ENCODE assay signal across 1 cellular context in the genomic region with DNA sequence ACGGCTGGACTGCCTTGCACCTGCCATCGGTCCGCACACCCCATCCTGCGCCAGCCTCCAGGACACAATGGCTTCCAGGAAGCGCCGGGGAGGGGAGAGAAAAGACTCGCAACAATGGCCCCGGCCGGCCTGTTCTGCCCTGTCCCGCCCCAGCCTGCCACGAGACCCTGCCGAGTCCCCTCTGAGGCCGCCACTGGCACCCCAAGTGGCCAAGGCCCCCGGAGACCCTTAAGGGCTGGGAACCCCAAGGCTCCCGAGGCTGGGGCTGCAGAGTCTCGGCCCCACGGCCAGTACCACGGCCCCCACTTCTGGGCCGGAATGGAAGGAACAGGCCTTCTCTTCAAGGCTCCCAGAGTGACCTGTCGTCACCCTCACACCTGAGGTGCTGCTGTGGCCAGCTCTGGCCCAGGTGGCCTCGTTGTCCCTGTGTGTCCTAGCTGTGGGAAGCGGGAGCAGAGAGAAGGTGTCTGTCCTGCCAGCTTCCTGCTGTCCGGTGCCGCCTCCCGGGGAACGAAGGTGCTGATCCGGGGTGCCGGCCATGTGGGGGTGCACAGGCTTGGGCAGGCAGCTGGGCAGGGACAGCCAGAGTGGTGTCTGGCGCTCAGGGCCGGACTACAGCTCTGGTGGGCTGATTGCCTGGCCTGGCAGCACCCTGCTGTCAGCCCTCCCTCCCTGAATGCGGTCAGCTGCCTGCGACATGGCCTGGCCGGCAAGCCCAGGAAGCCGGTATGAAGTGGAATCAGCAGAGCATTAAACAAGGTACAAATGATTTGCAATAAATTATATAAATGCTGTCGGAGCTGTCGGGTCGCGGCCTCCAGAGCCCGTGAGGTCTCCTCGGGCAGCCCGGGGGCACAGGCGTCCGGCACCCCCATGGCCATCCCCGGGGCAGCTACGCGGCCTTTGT.
TF ChIP-seq lines count a peak whose summit lies in the region.

No MANE protein-coding gene starts in this region.

TF ChIP-seq in Ishikawa, 13 proteins besides CTCF, POLR2A, EP300 and RAD21:
- no peak for TF ChIP-seq TAF1 (IDR thresholded peaks at IDR 0.05; ENCODE audit: low read depth)
- TF ChIP-seq, protein P1, sequence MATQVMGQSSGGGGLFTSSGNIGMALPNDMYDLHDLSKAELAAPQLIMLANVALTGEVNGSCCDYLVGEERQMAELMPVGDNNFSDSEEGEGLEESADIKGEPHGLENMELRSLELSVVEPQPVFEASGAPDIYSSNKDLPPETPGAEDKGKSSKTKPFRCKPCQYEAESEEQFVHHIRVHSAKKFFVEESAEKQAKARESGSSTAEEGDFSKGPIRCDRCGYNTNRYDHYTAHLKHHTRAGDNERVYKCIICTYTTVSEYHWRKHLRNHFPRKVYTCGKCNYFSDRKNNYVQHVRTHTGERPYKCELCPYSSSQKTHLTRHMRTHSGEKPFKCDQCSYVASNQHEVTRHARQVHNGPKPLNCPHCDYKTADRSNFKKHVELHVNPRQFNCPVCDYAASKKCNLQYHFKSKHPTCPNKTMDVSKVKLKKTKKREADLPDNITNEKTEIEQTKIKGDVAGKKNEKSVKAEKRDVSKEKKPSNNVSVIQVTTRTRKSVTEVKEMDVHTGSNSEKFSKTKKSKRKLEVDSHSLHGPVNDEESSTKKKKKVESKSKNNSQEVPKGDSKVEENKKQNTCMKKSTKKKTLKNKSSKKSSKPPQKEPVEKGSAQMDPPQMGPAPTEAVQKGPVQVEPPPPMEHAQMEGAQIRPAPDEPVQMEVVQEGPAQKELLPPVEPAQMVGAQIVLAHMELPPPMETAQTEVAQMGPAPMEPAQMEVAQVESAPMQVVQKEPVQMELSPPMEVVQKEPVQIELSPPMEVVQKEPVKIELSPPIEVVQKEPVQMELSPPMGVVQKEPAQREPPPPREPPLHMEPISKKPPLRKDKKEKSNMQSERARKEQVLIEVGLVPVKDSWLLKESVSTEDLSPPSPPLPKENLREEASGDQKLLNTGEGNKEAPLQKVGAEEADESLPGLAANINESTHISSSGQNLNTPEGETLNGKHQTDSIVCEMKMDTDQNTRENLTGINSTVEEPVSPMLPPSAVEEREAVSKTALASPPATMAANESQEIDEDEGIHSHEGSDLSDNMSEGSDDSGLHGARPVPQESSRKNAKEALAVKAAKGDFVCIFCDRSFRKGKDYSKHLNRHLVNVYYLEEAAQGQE (IDR thresholded peaks at IDR 0.05; ENCODE audit: low read depth): no peak
- no peak for TF ChIP-seq YY1 (IDR thresholded peaks at IDR 0.05; ENCODE audit: low read depth)
- peak; percentile 49; the same call in 1 of the 2 replicates for TF ChIP-seq TEAD4 (IDR thresholded peaks at IDR 0.05)
- TF ChIP-seq NFIC (IDR thresholded peaks at IDR 0.05): no peak; the same call in 1 of the 2 replicates
- TF ChIP-seq USF1 (IDR thresholded peaks at IDR 0.05): no peak
- peak; percentile 72; the same call in 1 of the 2 replicates for TF ChIP-seq TCF12 (IDR thresholded peaks at IDR 0.05; ENCODE audit: low read depth)
- no peak for TF ChIP-seq ZBTB7A (IDR thresholded peaks at IDR 0.05; ENCODE audit: low read depth)
- TF ChIP-seq CREB1 (IDR thresholded peaks at IDR 0.05; ENCODE audit: low read depth): no peak
- TF ChIP-seq EGR1 (IDR thresholded peaks at IDR 0.05): no peak
- no peak for TF ChIP-seq CEBPB (IDR thresholded peaks at IDR 0.05)
- peak; percentile 50; the same call in 1 of the 2 replicates for TF ChIP-seq MAX (IDR thresholded peaks at IDR 0.05)
- no peak for TF ChIP-seq FOXM1 (IDR thresholded peaks at IDR 0.05; ENCODE audit: borderline replicate concordance, low read depth)
TF ChIP-seq in Ishikawa: peak in this region for 3.
